ENCODE assay signal across 8 cellular contexts in the genomic region with DNA sequence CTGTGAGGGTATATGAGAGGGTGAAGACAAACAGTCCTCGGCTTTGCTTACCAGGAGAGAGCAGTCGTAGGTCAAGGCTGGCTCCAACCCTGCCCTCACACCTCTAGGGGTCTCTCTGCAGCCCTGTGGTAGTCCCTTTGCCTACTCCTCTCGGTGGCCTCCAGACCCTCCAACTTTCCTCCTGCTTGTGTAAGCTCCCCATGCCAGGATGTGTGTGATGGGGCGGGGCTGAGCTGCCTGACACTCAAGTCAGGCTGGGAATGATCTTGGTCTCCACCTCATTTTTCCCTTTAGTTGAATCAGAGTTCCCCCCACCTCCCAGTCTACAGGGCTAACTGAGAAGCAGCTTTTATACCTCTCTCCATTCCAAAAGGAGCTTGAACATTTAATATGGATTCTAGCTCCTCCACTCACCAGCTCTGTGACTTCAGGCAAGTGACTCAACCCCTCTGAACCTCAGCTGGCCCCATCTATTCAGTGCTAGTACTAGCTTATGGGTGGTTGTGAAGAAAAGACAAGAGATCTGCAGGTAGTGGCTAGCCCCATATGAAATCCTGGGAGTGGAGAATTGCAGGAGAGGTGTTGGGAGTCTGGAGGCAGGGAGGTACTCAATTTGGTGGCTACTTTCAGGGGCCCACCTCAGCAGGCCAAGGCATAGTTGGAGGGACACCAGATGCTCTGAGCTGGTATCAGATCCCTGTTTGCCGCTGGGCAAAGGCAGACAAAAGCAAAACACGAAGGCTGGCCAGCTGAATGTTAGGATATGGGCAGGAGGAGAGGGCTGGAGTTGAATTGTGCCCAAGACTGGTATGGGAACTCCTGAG. TPM values are rescaled to one million over a fixed set of nuclear protein-coding genes. Genes with fewer than 3 reads are reported as not detected.
A peak's percentile ranks its signal among the peaks of the same experiment; 100 is the strongest.
DNase-seq lines count a peak whose midpoint lies in the region; ATAC-seq and TF ChIP-seq lines count a peak whose summit lies in the region.

No MANE protein-coding gene starts in this region.

- H3K4me3 Mint-ChIP-seq in activated naive CD8-positive, alpha-beta T cell treated with anti-CD3 and anti-CD28 coated beads for 36 hours: peak overlapping the region; percentile 92

- peak overlapping the region; percentile 84; the same call in 1 of the 2 replicates for H3K9ac ChIP-seq in iPS-20b (ENCODE audit: low read depth, low read length)

- no peak for ATAC-seq in HG03457 (IDR thresholded peaks at IDR 0.05; ENCODE audit: unreplicated experiment)

- H3K4me1 ChIP-seq in iPS-20b (ENCODE audit: insufficient read depth, low read length) (peaks cover 31% of the 10 kb centered on the region), suprapubic skin (peaks cover 95% of the 10 kb centered on the region)

- H3K27ac ChIP-seq in iPS-20b (ENCODE audit: low read length) (no peak overlapping the region), suprapubic skin (peak overlapping the region; percentile 92)

- TF ChIP-seq EP300 in suprapubic skin (IDR thresholded peaks at IDR 0.05): no peak

- H3K4me3 ChIP-seq in LNCaP clone FGC (ENCODE audit: low read depth, low read length) (peak overlapping the region; percentile 65), iPS-20b (ENCODE audit: low read length) (peak overlapping the region; percentile 97), suprapubic skin (peak overlapping the region; percentile 81)

- 45% methylated on average over 4 of the region's 6 CpGs for WGBS in suprapubic skin

- peak; percentile 45 for DNase-seq in stimulated activated CD4-positive, alpha-beta T cell treated with anti-CD3 and anti-CD28 coated beads, Interleukin-15, amount 100 ng/mL, for 24 hours
- no peak for DNase-seq in stimulated activated CD4-positive, alpha-beta T cell treated with anti-CD3 and anti-CD28 coated beads, Interleukin-2, amount 100 ng/mL, for 48 hours
- DNase-seq in LNCaP clone FGC (ENCODE audit: low read depth): no peak
- DNase-seq in activated naive CD8-positive, alpha-beta T cell treated with anti-CD3 and anti-CD28 coated beads for 36 hours: no peak
- DNase-seq in suprapubic skin (ENCODE audit: low spot score in 2 of 2): no peak
- no peak for DNase-seq in NCI-H2107 treated with DMSO at 0.1 percent for 48 hours (lab: John Stamatoyannopoulos, UW; ENCODE audit: unreplicated experiment)

- H3K4me1 Mint-ChIP-seq in activated naive CD8-positive, alpha-beta T cell treated with anti-CD3 and anti-CD28 coated beads for 36 hours: peaks cover 45% of the 10 kb centered on the region

- H3K27me3 ChIP-seq in iPS-20b (ENCODE audit: insufficient read depth, low read length): no peaks in the 10 kb centered on the region
- H3K27me3 ChIP-seq in suprapubic skin: no peaks in the 10 kb centered on the region

- no peak for TF ChIP-seq POLR2A in suprapubic skin (IDR thresholded peaks at IDR 0.05)

- H3K27ac Mint-ChIP-seq in activated naive CD8-positive, alpha-beta T cell treated with anti-CD3 and anti-CD28 coated beads for 36 hours: peak overlapping the region; percentile 85

- peaks cover 7% of the 10 kb centered on the region for H3K27me3 Mint-ChIP-seq in activated naive CD8-positive, alpha-beta T cell treated with anti-CD3 and anti-CD28 coated beads for 36 hours

- H3K36me3 Mint-ChIP-seq in activated naive CD8-positive, alpha-beta T cell treated with anti-CD3 and anti-CD28 coated beads for 36 hours: peaks cover 28% of the 10 kb centered on the region

- H3K9me3 ChIP-seq in iPS-20b (ENCODE audit: insufficient read depth, low read depth, low read length) (no peaks in the 10 kb centered on the region), suprapubic skin (no peaks in the 10 kb centered on the region)

- no peaks in the 10 kb centered on the region for H3K9me3 Mint-ChIP-seq in activated naive CD8-positive, alpha-beta T cell treated with anti-CD3 and anti-CD28 coated beads for 36 hours

- H3K36me3 ChIP-seq in iPS-20b (ENCODE audit: insufficient read depth, low read depth, low read length) (peaks cover 26% of the 10 kb centered on the region), suprapubic skin (no peaks in the 10 kb centered on the region)

- TF ChIP-seq CTCF in LNCaP clone FGC (IDR thresholded peaks at IDR 0.05; ENCODE audit: control insufficient read depth, extremely low read depth, insufficient read depth): no peak
- TF ChIP-seq CTCF in suprapubic skin (IDR thresholded peaks at IDR 0.05): no peak

RNA-seq across cellular contexts. Expression of gene SLC29A1, which starts 1.0 kb away (rescaled TPM):
- total RNA-seq in activated naive CD8-positive, alpha-beta T cell treated with anti-CD3 and anti-CD28 coated beads for 36 hours: 100 to 1,000 TPM in 1 of 2 experiments, 10 to 100 TPM in 1; 92.5 to 102 TPM
- 100 to 1,000 TPM in 1 of 4 donors, 10 to 100 TPM in 3; 61.7 to 133 (median 75.3) TPM for total RNA-seq in suprapubic skin

RNA-seq across cellular contexts. Expression of gene MYMX, which starts 7.6 kb away (rescaled TPM):
- not detected for total RNA-seq in activated naive CD8-positive, alpha-beta T cell treated with anti-CD3 and anti-CD28 coated beads for 36 hours
- not detected for total RNA-seq in suprapubic skin

RNA-seq across cellular contexts. Expression of gene HSP90AB1, which starts 22.5 kb away (rescaled TPM):
- total RNA-seq in activated naive CD8-positive, alpha-beta T cell treated with anti-CD3 and anti-CD28 coated beads for 36 hours: 1,000 to 10,000 TPM; 2,498 to 2,524 TPM
- 100 to 1,000 TPM; 450 to 830 (median 678) TPM for total RNA-seq in suprapubic skin

RNA-seq across cellular contexts. Expression of gene SLC35B2, which starts 33.0 kb away (rescaled TPM):
- 10 to 100 TPM; 22.8 to 24.9 TPM for total RNA-seq in activated naive CD8-positive, alpha-beta T cell treated with anti-CD3 and anti-CD28 coated beads for 36 hours
- total RNA-seq in suprapubic skin: 10 to 100 TPM; 26.2 to 38.5 (median 30.9) TPM

RNA-seq across cellular contexts. Expression of gene NFKBIE, which starts 41.0 kb away (rescaled TPM):
- 10 to 100 TPM; 22.7 to 24.8 TPM for total RNA-seq in activated naive CD8-positive, alpha-beta T cell treated with anti-CD3 and anti-CD28 coated beads for 36 hours
- total RNA-seq in suprapubic skin: 10 to 100 TPM; 12.9 to 25.0 (median 16.1) TPM
